In genomic region chr13:110404321-110404720, GRCh38 we compare ENCODE assay signal across 27 cellular contexts.
DNase-seq lines count a peak whose midpoint lies in the region; ATAC-seq, FAIRE-seq and TF ChIP-seq lines count a peak whose summit lies in the region.
"Had no signal": no experiment of that assay in that cellular context is flagged by ENCODE, and none has a peak within 500 bp of the region (broad histone marks: within the 10 kb centered on the region; RNA-seq: fewer than 3 reads in every experiment).

No MANE protein-coding gene starts in this region.

- no peaks in the 10 kb centered on the region for H3K9me3 Mint-ChIP-seq in HFFc6
- peaks cover 0 to 3% of the 10 kb centered on the region in 2 donors for H3K9me3 Mint-ChIP-seq in stimulated activated naive B cell treated with anti-CD40 and anti-IgM and Interleukin-4, amounts not matched to agents 10 μg/mL and 1 μg/mL and 100 μg/mL, for 72 hours
- H3K9me3 Mint-ChIP-seq: activated T-cell treated with anti-CD3 and anti-CD28 coated beads, Interleukin-2, amount 50 U/mL, for 24 hours; naive thymus-derived CD8-positive, alpha-beta T cell had no signal

- no peak for ATAC-seq in stimulated activated naive B cell treated with anti-CD40 and anti-IgM and Interleukin-4, amounts not matched to agents 10 μg/mL and 1 μg/mL and 100 μg/mL, for 72 hours (replicated peaks)
- ATAC-seq: activated CD4-positive, alpha-beta T cell treated with anti-CD3 and anti-CD28 coated beads for 36 hours; naive thymus-derived CD8-positive, alpha-beta T cell; right cardiac atrium had no signal

- no peaks in the 10 kb centered on the region for H3K27me3 ChIP-seq in brain microvascular endothelial cell (replicated peaks)
- H3K27me3 ChIP-seq in muscle layer of duodenum (ENCODE audit: low read depth, low read length): no peaks in the 10 kb centered on the region
- no peaks in the 10 kb centered on the region for H3K27me3 ChIP-seq in small intestine (ENCODE audit: control insufficient read depth in 2 of 2, insufficient read depth in 2 of 2, low read length in 2 of 2)
- H3K27me3 ChIP-seq: adrenal gland, esophagus squamous epithelium, ovary, Peyer's patch, SJCRH30 had no signal

- H3K36me3 ChIP-seq in brain microvascular endothelial cell (replicated peaks) (peaks cover 24% of the 10 kb centered on the region), muscle layer of duodenum (ENCODE audit: control insufficient read depth in 1 of 2, insufficient read depth in 2 of 2, low read length in 2 of 2) (peaks cover 0 to 5% of the 10 kb centered on the region in 2 donors), small intestine (ENCODE audit: control insufficient read depth in 2 of 2, insufficient read depth in 2 of 2, low read length in 2 of 2) (no peaks in the 10 kb centered on the region)
- H3K36me3 ChIP-seq: adrenal gland, esophagus squamous epithelium, ovary, Peyer's patch had no signal

- TF ChIP-seq CTCF in HFFc6 (IDR thresholded peaks at IDR 0.05): no peak
- no peak for TF ChIP-seq CTCF in brain microvascular endothelial cell (IDR thresholded peaks at IDR 0.05; ENCODE audit: low read depth, low read length, missing control alignments)
- no peak for TF ChIP-seq CTCF in foreskin fibroblast (IDR thresholded peaks at IDR 0.05; ENCODE audit: low read depth, low read length)

- no peak overlapping the region for H3K4me3 ChIP-seq in brain microvascular endothelial cell (ENCODE audit: low read depth, low read length)
- no peak overlapping the region for H3K4me3 ChIP-seq in muscle layer of duodenum (ENCODE audit: low read depth in 1 of 2, low read length in 2 of 2)
- no peak overlapping the region for H3K4me3 ChIP-seq in small intestine (ENCODE audit: low read depth in 1 of 2, low read length in 2 of 2)
- no peak overlapping the region for H3K4me3 ChIP-seq in foreskin fibroblast (ENCODE audit: low read depth in 1 of 2, low read length in 2 of 2)
- H3K4me3 ChIP-seq: adrenal gland, esophagus squamous epithelium, ovary, Peyer's patch, SJCRH30 had no signal

- peak overlapping the region; percentile 63 for H3K4me3 Mint-ChIP-seq in HFFc6
- H3K4me3 Mint-ChIP-seq in stimulated activated naive B cell treated with anti-CD40 and anti-IgM and Interleukin-4, amounts not matched to agents 10 μg/mL and 1 μg/mL and 100 μg/mL, for 72 hours: no peak overlapping the region
- H3K4me3 Mint-ChIP-seq: activated CD4-positive, alpha-beta T cell treated with anti-CD3 and anti-CD28 coated beads for 36 hours; activated T-cell treated with anti-CD3 and anti-CD28 coated beads, Interleukin-2, amount 50 U/mL, for 24 hours; naive thymus-derived CD8-positive, alpha-beta T cell had no signal

- H3K9me3 ChIP-seq in muscle layer of duodenum (ENCODE audit: control insufficient read depth in 1 of 2, low read length in 2 of 2) (no peaks in the 10 kb centered on the region), small intestine (ENCODE audit: control insufficient read depth, low read depth) (no peaks in the 10 kb centered on the region)
- H3K9me3 ChIP-seq: adrenal gland, esophagus squamous epithelium, ovary, Peyer's patch, SJCRH30 had no signal

- H3K27ac Mint-ChIP-seq in HFFc6: peak overlapping the region; percentile 89
- peak overlapping the region; percentile 2 for H3K27ac Mint-ChIP-seq in stimulated activated naive B cell treated with anti-CD40 and anti-IgM and Interleukin-4, amounts not matched to agents 10 μg/mL and 1 μg/mL and 100 μg/mL, for 72 hours
- H3K27ac Mint-ChIP-seq: activated CD4-positive, alpha-beta T cell treated with anti-CD3 and anti-CD28 coated beads for 36 hours; activated T-cell treated with anti-CD3 and anti-CD28 coated beads, Interleukin-2, amount 50 U/mL, for 24 hours; naive thymus-derived CD8-positive, alpha-beta T cell had no signal

- no peak for DNase-seq in HFFc6
- no peak for DNase-seq in brain microvascular endothelial cell
- DNase-seq in stimulated activated naive B cell treated with anti-CD40 and anti-IgM and Interleukin-4, amounts not matched to agents 10 μg/mL and 1 μg/mL and 100 μg/mL, for 72 hours: no peak
- no peak for DNase-seq in small intestine
- DNase-seq in foreskin fibroblast: no peak
- DNase-seq in retina: no peak
- DNase-seq in NCI-H187 treated with DMSO at 0.1 percent for 48 hours (lab: John Stamatoyannopoulos, UW): no peak
- DNase-seq: activated CD4-positive, alpha-beta T cell treated with anti-CD3 and anti-CD28 coated beads for 36 hours; activated naive CD4-positive, alpha-beta T cell; activated T-cell treated with anti-CD3 and anti-CD28 coated beads, Interleukin-2, amount 50 U/mL, for 24 hours; adrenal gland; Calu3; cortex of kidney; esophagus squamous epithelium; naive thymus-derived CD8-positive, alpha-beta T cell; NCI-H1694 treated with DMSO at 0.1 percent for 48 hours; NCI-H526; ovary; Peyer's patch; SJCRH30; T-helper 2 cell had no signal

- peaks cover 100% of the 10 kb centered on the region for H3K4me1 Mint-ChIP-seq in HFFc6 (ENCODE audit: low read depth)
- H3K4me1 Mint-ChIP-seq in stimulated activated naive B cell treated with anti-CD40 and anti-IgM and Interleukin-4, amounts not matched to agents 10 μg/mL and 1 μg/mL and 100 μg/mL, for 72 hours: peaks cover 4 to 7% of the 10 kb centered on the region in 2 donors

- H3K27ac ChIP-seq in brain microvascular endothelial cell: peak overlapping the region; percentile 100
- peak overlapping the region; percentile 59 for H3K27ac ChIP-seq in muscle layer of duodenum (ENCODE audit: low read length)
- peak overlapping the region in 1 of 2 donors; percentile 14 for H3K27ac ChIP-seq in small intestine (ENCODE audit: low read depth in 1 of 2, low read length in 1 of 2)
- H3K27ac ChIP-seq: C4-2B, KMS-11, ovary, SJCRH30 had no signal

- 87 to 95% (median 89%) methylated on average over 4 of the region's 4 CpGs for WGBS in small intestine, 3 donors

- in situ Hi-C loops in brain microvascular endothelial cell (cut with HindIII; ENCODE audit: low pct_ligation_motif_present, low sequenced_read_pairs): no loop called here

- FAIRE-seq in small intestine (lab: Jason Lieb, UNC): no peak
- FAIRE-seq: bronchial epithelial cell, HTR-8/SVneo had no signal

- H3K4me1 ChIP-seq in muscle layer of duodenum (ENCODE audit: control insufficient read depth in 1 of 2, insufficient read depth in 2 of 2, low read length in 2 of 2) (peaks cover 16 to 18% of the 10 kb centered on the region in 2 donors), small intestine (ENCODE audit: control insufficient read depth in 2 of 2, insufficient read depth in 1 of 2, low read depth in 1 of 2, low read length in 1 of 2) (no peaks in the 10 kb centered on the region)
- H3K4me1 ChIP-seq: Peyer's patch had no signal

- peaks cover 3% of the 10 kb centered on the region for H3K27me3 Mint-ChIP-seq in HFFc6 (ENCODE audit: insufficient read depth)
- peaks cover 48 to 59% of the 10 kb centered on the region in 2 donors for H3K27me3 Mint-ChIP-seq in stimulated activated naive B cell treated with anti-CD40 and anti-IgM and Interleukin-4, amounts not matched to agents 10 μg/mL and 1 μg/mL and 100 μg/mL, for 72 hours

- peaks cover 25% of the 10 kb centered on the region for H3K36me3 Mint-ChIP-seq in HFFc6 (ENCODE audit: low read depth)
- no peaks in the 10 kb centered on the region for H3K36me3 Mint-ChIP-seq in stimulated activated naive B cell treated with anti-CD40 and anti-IgM and Interleukin-4, amounts not matched to agents 10 μg/mL and 1 μg/mL and 100 μg/mL, for 72 hours
- H3K36me3 Mint-ChIP-seq: naive thymus-derived CD8-positive, alpha-beta T cell had no signal
